In the genomic region with DNA sequence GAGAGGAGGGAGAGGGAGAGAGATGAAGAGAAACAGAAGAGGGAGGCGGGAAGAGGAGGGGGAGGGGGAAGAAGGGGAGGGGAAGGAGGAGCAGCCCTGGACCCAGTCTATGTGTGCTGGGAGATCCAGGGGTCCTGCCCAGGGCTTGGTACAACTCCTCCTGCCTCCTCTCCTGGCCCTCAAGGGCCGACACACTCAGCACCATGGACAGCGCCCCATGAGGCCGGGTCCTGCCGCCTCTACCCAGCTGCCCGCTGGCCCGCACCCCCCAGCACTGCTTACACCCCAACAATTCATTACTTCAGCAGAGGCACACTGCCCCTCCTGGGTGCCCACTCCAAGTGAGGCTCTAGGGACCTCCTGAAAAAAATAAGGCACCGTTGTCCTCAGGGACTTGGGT, we compare ENCODE assay signal across 8 cellular contexts. TPM values are rescaled to one million over a fixed set of nuclear protein-coding genes. Genes with fewer than 3 reads are reported as not detected.
DNase-seq lines count a peak whose midpoint lies in the region; ATAC-seq, FAIRE-seq and TF ChIP-seq lines count a peak whose summit lies in the region.
"Not testable (repeated sequence)": the region's sequence is repeated elsewhere in the genome, so short reads cannot be mapped to it uniquely, and the experiment has no call there.

No MANE protein-coding gene starts in this region.

- H3K4me3 Mint-ChIP-seq in activated CD4-positive, alpha-beta memory T cell treated with anti-CD3 and anti-CD28 coated beads for 36 hours; activated naive CD8-positive, alpha-beta T cell treated with anti-CD3 and anti-CD28 coated beads for 36 hours: not testable (repeated sequence)

- not testable (repeated sequence) for H3K79me1 ChIP-seq in IMR-90 (ENCODE audit: low read depth in 1 of 2, low read length in 2 of 2)

- not testable (repeated sequence) for H3K23ac ChIP-seq in IMR-90 (ENCODE audit: low read depth, low read length)

- not testable (repeated sequence) for H3K4ac ChIP-seq in IMR-90 (ENCODE audit: low read depth, low read length)

- not testable (repeated sequence) for H2AK5ac ChIP-seq in IMR-90 (ENCODE audit: low read depth, low read length)

- H3K27ac ChIP-seq in A549; IMR-90 (ENCODE audit: insufficient read depth, low read length); HepG2 (ENCODE audit: extremely low read length, insufficient read depth, low read length): not testable (repeated sequence)

- TF ChIP-seq EP300 in A549 (IDR thresholded peaks at IDR 0.05); HepG2 (IDR thresholded peaks at IDR 0.05; ENCODE audit: low read depth in 2 of 2, low read length in 2 of 2); HepG2 (CRISPR knock-in tag; IDR thresholded peaks at IDR 0.05; ENCODE audit: borderline replicate concordance): not testable (repeated sequence)

- not testable (repeated sequence) for H2AFZ ChIP-seq in IMR-90 (replicated peaks; ENCODE audit: low read length, poor library complexity); HepG2 (ENCODE audit: low read length)

- TF ChIP-seq RAD21 in A549 (conservative IDR thresholded peaks at IDR 0.05 in 1 of 2, IDR thresholded peaks at IDR 0.05 in 1 of 2); IMR-90 (IDR thresholded peaks at IDR 0.05; ENCODE audit: low read length); HepG2 (CRISPR knock-in tag; IDR thresholded peaks at IDR 0.05): not testable (repeated sequence)

- H3K36me3 ChIP-seq in IMR-90 (ENCODE audit: control insufficient read depth, insufficient read depth, low read length); HepG2 (replicated peaks in 1 of 2; ENCODE audit: control insufficient read depth in 1 of 2, insufficient read depth in 2 of 2, low read length in 2 of 2): not testable (repeated sequence)

- not testable (repeated sequence) for H2AK9ac ChIP-seq in IMR-90 (replicated peaks; ENCODE audit: low read depth, low read length, poor library complexity)

- FAIRE-seq in A549 (lab: Jason Lieb, UNC); HepG2 (lab: Jason Lieb, UNC): not testable (repeated sequence)

- not testable (repeated sequence) for H4K91ac ChIP-seq in IMR-90 (ENCODE audit: insufficient read depth, low read depth, low read length)

- not testable (repeated sequence) for BruUV-seq in IMR-90 (replicated peaks; lab: Mats Ljungman, UMichigan); HepG2 (replicated peaks; lab: Mats Ljungman, UMichigan)

- 20% methylated on average over 1 of the region's 8 CpGs for WGBS in A549 (ENCODE audit: missing lambda C conversion rate)
- WGBS in IMR-90 (ENCODE audit: extremely low coverage in 2 of 2, insufficient read length in 1 of 2), 2 experiments: no CpG with 5 or more reads among the region's 8 CpGs
- 7% methylated on average over 1 of the region's 8 CpGs for WGBS in HepG2 (ENCODE audit: low lambda C conversion rate)

- DNase-seq in A549 (ENCODE audit: low read depth in 1 of 2, low spot score in 1 of 2): peak in 1 of 2 experiments; percentile 9
- not testable (repeated sequence) for DNase-seq in IMR-90
- DNase-seq in RPMI8226: peak; percentile 55
- peak; percentile 53 for DNase-seq in activated CD4-positive, alpha-beta memory T cell treated with anti-CD3 and anti-CD28 coated beads for 36 hours
- DNase-seq in activated naive CD8-positive, alpha-beta T cell treated with anti-CD3 and anti-CD28 coated beads for 36 hours: peak; percentile 33
- DNase-seq in fibroblast of villous mesenchyme (ENCODE audit: low read depth): peak; percentile 7
- DNase-seq in HepG2 (ENCODE audit: low spot score): peak; percentile 2
- peak; percentile 46 for DNase-seq in stimulated activated CD4-positive, alpha-beta T cell treated with anti-CD3 and anti-CD28 coated beads, Interleukin-15, amount 100 ng/mL, for 24 hours

- H3K27me3 Mint-ChIP-seq in activated CD4-positive, alpha-beta memory T cell treated with anti-CD3 and anti-CD28 coated beads for 36 hours: peaks cover 14% of the 10 kb centered on the region
- peaks cover 33% of the 10 kb centered on the region for H3K27me3 Mint-ChIP-seq in activated naive CD8-positive, alpha-beta T cell treated with anti-CD3 and anti-CD28 coated beads for 36 hours

- H3K9ac ChIP-seq in IMR-90 (ENCODE audit: low read depth, low read length); HepG2 (ENCODE audit: insufficient read depth, low read depth, low read length): not testable (repeated sequence)

- not testable (repeated sequence) for H3K27me3 ChIP-seq in IMR-90 (ENCODE audit: control insufficient read depth, insufficient read depth, low read length); HepG2 (ENCODE audit: control insufficient read depth in 1 of 2, insufficient read depth in 2 of 2, low read length in 2 of 2)

- not testable (repeated sequence) for H3K4me1 Mint-ChIP-seq in activated CD4-positive, alpha-beta memory T cell treated with anti-CD3 and anti-CD28 coated beads for 36 hours (ENCODE audit: low read depth); activated naive CD8-positive, alpha-beta T cell treated with anti-CD3 and anti-CD28 coated beads for 36 hours

- H3K18ac ChIP-seq in IMR-90 (ENCODE audit: low read depth, low read length): not testable (repeated sequence)

- not testable (repeated sequence) for H2BK120ac ChIP-seq in IMR-90 (ENCODE audit: low read depth, low read length)

- TF ChIP-seq POLR2A in A549 (IDR thresholded peaks at IDR 0.05; ENCODE audit: low read length); IMR-90 (IDR thresholded peaks at IDR 0.05; ENCODE audit: low read depth, low read length); HepG2 (IDR thresholded peaks at IDR 0.05; ENCODE audit: insufficient read depth in 1 of 2, low read depth in 2 of 2, low read length in 2 of 2): not testable (repeated sequence)

- H3K9me3 ChIP-seq in A549; IMR-90 (ENCODE audit: control insufficient read depth, insufficient read depth, low read length); HepG2 (ENCODE audit: low read length): not testable (repeated sequence)

- intact Hi-C loops in IMR-90 (cut with micrococcal nuclease); activated CD4-positive, alpha-beta memory T cell treated with anti-CD3 and anti-CD28 coated beads for 36 hours (cut with micrococcal nuclease); HepG2 (cut with micrococcal nuclease; ENCODE audit: unreplicated experiment): not testable (repeated sequence)

- H2BK5ac ChIP-seq in IMR-90 (ENCODE audit: low read depth, low read length, poor library complexity, severe bottlenecking): not testable (repeated sequence)

- H3K9me1 ChIP-seq in IMR-90 (ENCODE audit: insufficient read depth, low read length): not testable (repeated sequence)

- H2BK15ac ChIP-seq in IMR-90 (ENCODE audit: low read depth, low read length): not testable (repeated sequence)

- not testable (repeated sequence) for H2BK20ac ChIP-seq in IMR-90 (ENCODE audit: low read depth, low read length)

- not testable (repeated sequence) for H3K36me3 Mint-ChIP-seq in activated CD4-positive, alpha-beta memory T cell treated with anti-CD3 and anti-CD28 coated beads for 36 hours; activated naive CD8-positive, alpha-beta T cell treated with anti-CD3 and anti-CD28 coated beads for 36 hours

- CTCF ChIA-PET in A549 (lab: Yijun Ruan, JAX); IMR-90 (lab: Yijun Ruan, JAX); activated CD4-positive, alpha-beta memory T cell treated with anti-CD3 and anti-CD28 coated beads for 36 hours (lab: Charles Lee); HepG2 (lab: Yijun Ruan, JAX; ENCODE audit: low intra/inter-chr PET ratio, low total read pairs): not testable (repeated sequence)

- dilution Hi-C loops in IMR-90 (cut with HindIII; ENCODE audit: low sequenced_read_pairs, unreplicated experiment): not testable (repeated sequence)

- H3K4me2 ChIP-seq in A549; IMR-90 (ENCODE audit: low read depth, low read length); HepG2 (ENCODE audit: low read depth, low read length): not testable (repeated sequence)

- H3K9me3 Mint-ChIP-seq in activated CD4-positive, alpha-beta memory T cell treated with anti-CD3 and anti-CD28 coated beads for 36 hours; activated naive CD8-positive, alpha-beta T cell treated with anti-CD3 and anti-CD28 coated beads for 36 hours: not testable (repeated sequence)

- not testable (repeated sequence) for H3K4me3 ChIP-seq in A549; IMR-90 (ENCODE audit: insufficient read depth, low read depth, low read length); fibroblast of villous mesenchyme (ENCODE audit: low read depth, low read length); HepG2 (replicated peaks in 1 of 3; ENCODE audit: insufficient read depth in 1 of 3, low read depth in 2 of 3, low read length in 3 of 3)

- ATAC-seq in A549: peak; percentile 54 to 76; a peak in 3 of 6 replicates
- peak; percentile 71 for ATAC-seq in IMR-90 (ENCODE audit: low read depth)
- peak; percentile 75 for ATAC-seq in HepG2

- not testable (repeated sequence) for H3K14ac ChIP-seq in IMR-90 (replicated peaks; ENCODE audit: low read depth, low read length)

- POLR2A ChIA-PET in A549 (lab: Yijun Ruan, JAX); IMR-90 (lab: Charles Lee; ENCODE audit: unreplicated experiment); activated CD4-positive, alpha-beta memory T cell treated with anti-CD3 and anti-CD28 coated beads for 36 hours (lab: Charles Lee); HepG2 (lab: Yijun Ruan, JAX): not testable (repeated sequence)

- H3K27ac Mint-ChIP-seq in activated CD4-positive, alpha-beta memory T cell treated with anti-CD3 and anti-CD28 coated beads for 36 hours; activated naive CD8-positive, alpha-beta T cell treated with anti-CD3 and anti-CD28 coated beads for 36 hours: not testable (repeated sequence)

- H4K5ac ChIP-seq in IMR-90 (ENCODE audit: low read depth, low read length): not testable (repeated sequence)

- H3K4me1 ChIP-seq in A549; IMR-90 (ENCODE audit: control insufficient read depth, insufficient read depth, low read length); HepG2 (ENCODE audit: insufficient read depth, low read length): not testable (repeated sequence)

- TF ChIP-seq CTCF in A549 (IDR thresholded peaks at IDR 0.05); IMR-90 (conservative IDR thresholded peaks at IDR 0.05; ENCODE audit: low read depth, low read length); fibroblast of villous mesenchyme (IDR thresholded peaks at IDR 0.05; ENCODE audit: insufficient read depth, low read depth, low read length); HepG2 (CRISPR knock-in tag; IDR thresholded peaks at IDR 0.05): not testable (repeated sequence)

- not testable (repeated sequence) for H4K20me1 ChIP-seq in IMR-90 (ENCODE audit: insufficient read depth, low read length); HepG2 (ENCODE audit: insufficient read depth, low read length)

- not testable (repeated sequence) for H3K56ac ChIP-seq in IMR-90 (ENCODE audit: extremely low read depth, insufficient read depth, low read length)

- H3K79me2 ChIP-seq in HepG2 (ENCODE audit: insufficient read depth, low read length): not testable (repeated sequence)

- H4K8ac ChIP-seq in IMR-90 (ENCODE audit: low read depth in 2 of 2, low read length in 2 of 2): not testable (repeated sequence)

- in situ Hi-C loops in IMR-90 (cut with MboI; ENCODE audit: low sequenced_read_pairs); HepG2 (cut with HindIII; ENCODE audit: extremely low pct_ligation_motif_present, low pct_unique_long_range_greater_than_20kb): not testable (repeated sequence)

RNA-seq across cellular contexts. Expression of gene NBPF20, which starts 26.5 kb away (rescaled TPM):
- polyA plus RNA-seq in A549 (2011; rRNA removed): 5.1 and 5.5 TPM in 2 replicates
- polyA plus RNA-seq in A549 (2012; cell fraction: cytosol; rRNA removed): 1.2 and 1.3 TPM in 2 replicates
- 3.2 and 3.8 TPM in 2 replicates for polyA plus RNA-seq in A549 (2012; cell fraction: nucleus; rRNA removed)
- 1.3 to 1.6 TPM (median 1.5 TPM) in 3 replicates for polyA plus RNA-seq in A549 (2017; fragmentation: RNase III; extraction: RNeasy Plus Mini Kit Qiagen cat#74134 plus additional on column Dnase treatment)
- 5.7 and 5.9 TPM in 2 replicates for polyA minus RNA-seq in A549 (2011; rRNA and poly(A)+ RNA removed)
- 2.9 and 3.1 TPM in 2 replicates for total RNA-seq in IMR-90 (2012; rRNA removed)
- 2.2 and 2.6 TPM in 2 replicates for polyA plus RNA-seq in IMR-90 (2012; rRNA removed)
- 0.74 and 0.84 TPM in 2 replicates for polyA plus RNA-seq in IMR-90 (2012; cell fraction: cytosol; rRNA removed)
- polyA plus RNA-seq in IMR-90 (2012; cell fraction: nucleus; rRNA removed; ENCODE audit: low replicate concordance): 1.6 and 7.5 TPM in 2 replicates
- 1 to 10 TPM; 1.3 to 1.4 TPM for total RNA-seq in activated CD4-positive, alpha-beta memory T cell treated with anti-CD3 and anti-CD28 coated beads for 36 hours
- under 1 TPM; 0.48 to 0.76 TPM for total RNA-seq in activated naive CD8-positive, alpha-beta T cell treated with anti-CD3 and anti-CD28 coated beads for 36 hours
- 2.3 and 2.6 TPM in 2 replicates for total RNA-seq in fibroblast of villous mesenchyme
- total RNA-seq in HepG2 (2016; rRNA removed; fragmentation: Illumina TruSeq; extraction: Trizol): 3.1 and 3.4 TPM in 2 replicates
- total RNA-seq in HepG2 (2016; cell fraction: cytosol; rRNA removed; fragmentation: Illumina TruSeq; extraction: Trizol; ENCODE audit: low read depth): 0.35 and 0.61 TPM in 2 replicates
- 2.8 TPM in 2 replicates for total RNA-seq in HepG2 (2016; cell fraction: insoluble cytoplasmic fraction; rRNA removed; fragmentation: Illumina TruSeq; extraction: Trizol)
- total RNA-seq in HepG2 (2016; cell fraction: membrane; rRNA removed; fragmentation: Illumina TruSeq; extraction: Trizol): 1.1 and 1.6 TPM in 2 replicates
- 4.0 and 5.7 TPM in 2 replicates for total RNA-seq in HepG2 (2016; cell fraction: nucleus; rRNA removed; fragmentation: Illumina TruSeq; extraction: Trizol)
- polyA plus RNA-seq in HepG2 (2011; rRNA removed): 2.8 and 3.0 TPM in 2 replicates
- polyA plus RNA-seq in HepG2 (2011; cell fraction: cytosol; rRNA removed): 1.2 and 2.2 TPM in 2 replicates
- 3.2 and 3.9 TPM in 2 replicates for polyA plus RNA-seq in HepG2 (2011; cell fraction: nucleus; rRNA removed)
- 1.3 and 2.5 TPM in 2 replicates for polyA plus RNA-seq in HepG2 (2012)
- polyA plus RNA-seq in HepG2 (2016; cell fraction: cytosol; fragmentation: Illumina TruSeq; extraction: Trizol; ENCODE audit: low read depth): 0.24 and 0.36 TPM in 2 replicates
- 1.6 and 1.7 TPM in 2 replicates for polyA plus RNA-seq in HepG2 (2016; cell fraction: insoluble cytoplasmic fraction; fragmentation: Illumina TruSeq; extraction: Trizol; ENCODE audit: low read depth)
- polyA plus RNA-seq in HepG2 (2016; cell fraction: membrane; fragmentation: Illumina TruSeq; extraction: Trizol; ENCODE audit: low read depth): 0.45 and 0.47 TPM in 2 replicates
- 4.9 and 5.4 TPM in 2 replicates for polyA plus RNA-seq in HepG2 (2016; cell fraction: nucleus; fragmentation: Illumina TruSeq; extraction: Trizol; ENCODE audit: insufficient read depth, low read depth)
- 3.0 and 8.7 TPM in 2 replicates for polyA minus RNA-seq in HepG2 (2011; rRNA and poly(A)+ RNA removed; ENCODE audit: low replicate concordance)
- 1.1 and 1.6 TPM in 2 replicates for polyA minus RNA-seq in HepG2 (2011; cell fraction: cytosol; rRNA and poly(A)+ RNA removed)
- polyA minus RNA-seq in HepG2 (2011; cell fraction: nucleus; rRNA and poly(A)+ RNA removed): 5.0 and 7.7 TPM in 2 replicates
